2 cellular contexts compared by ENCODE assay signal in genomic region chr10:23067337-23067736, GRCh38.
TF ChIP-seq lines count a peak whose summit lies in the region.

No MANE protein-coding gene starts in this region.

TF ChIP-seq in HEK293, 187 proteins besides CTCF, POLR2A, EP300 and RAD21 (continued from another document):
- TF ChIP-seq ZNF449 (tag by site-specific recombination; IDR thresholded peaks at IDR 0.05): no peak
- no peak for TF ChIP-seq ZNF791 (tag by site-specific recombination; IDR thresholded peaks at IDR 0.05)

TF ChIP-seq in WTC11, 78 proteins besides CTCF, POLR2A, EP300 and RAD21 (continued from another document):
- no peak for TF ChIP-seq ZNF281 (CRISPR knock-in tag; IDR thresholded peaks at IDR 0.05)
